Comparison of ENCODE assay signal across 1 cellular context in genomic region chr2:40038646-40039045, GRCh38.
TF ChIP-seq lines count a peak whose summit lies in the region.

No MANE protein-coding gene starts in this region.

TF ChIP-seq in IMR-90, 13 proteins besides CTCF, POLR2A, EP300 and RAD21 (continued from another document):
- TF ChIP-seq, protein P1, sequence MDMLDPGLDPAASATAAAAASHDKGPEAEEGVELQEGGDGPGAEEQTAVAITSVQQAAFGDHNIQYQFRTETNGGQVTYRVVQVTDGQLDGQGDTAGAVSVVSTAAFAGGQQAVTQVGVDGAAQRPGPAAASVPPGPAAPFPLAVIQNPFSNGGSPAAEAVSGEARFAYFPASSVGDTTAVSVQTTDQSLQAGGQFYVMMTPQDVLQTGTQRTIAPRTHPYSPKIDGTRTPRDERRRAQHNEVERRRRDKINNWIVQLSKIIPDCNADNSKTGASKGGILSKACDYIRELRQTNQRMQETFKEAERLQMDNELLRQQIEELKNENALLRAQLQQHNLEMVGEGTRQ (IDR thresholded peaks at IDR 0.05; ENCODE audit: low read depth, low read length), result no peak
